Comparison of ENCODE assay signal across 8 cellular contexts in genomic region chrX:21856504-21856903, GRCh38.
"Had no signal": no experiment of that assay in that cellular context is flagged by ENCODE, and none has a peak within 500 bp of the region (broad histone marks: within the 10 kb centered on the region; RNA-seq: fewer than 3 reads in every experiment).

No MANE protein-coding gene starts in this region.

- H3K4me3 ChIP-seq: GM23338 had no signal

- H2AFZ ChIP-seq: GM23338 had no signal

- ATAC-seq: GM23338, HepG2 had no signal

- DNase-seq: H9, HCEC 1CT, HFFc6, KBM-7 had no signal

- H3K27ac Mint-ChIP-seq: GM23338, HFFc6, IgD-negative memory B cell had no signal

- H3K4me3 Mint-ChIP-seq: GM23338, H9, HFFc6, IgD-negative memory B cell had no signal

- H3K4me2 ChIP-seq: GM23338 had no signal

- H3K27ac ChIP-seq: HL-60 had no signal

- H3K4me1 Mint-ChIP-seq: GM23338, H9, IgD-negative memory B cell had no signal

- H3K9me3 Mint-ChIP-seq: GM23338, HFFc6 had no signal
